In the genomic region with DNA sequence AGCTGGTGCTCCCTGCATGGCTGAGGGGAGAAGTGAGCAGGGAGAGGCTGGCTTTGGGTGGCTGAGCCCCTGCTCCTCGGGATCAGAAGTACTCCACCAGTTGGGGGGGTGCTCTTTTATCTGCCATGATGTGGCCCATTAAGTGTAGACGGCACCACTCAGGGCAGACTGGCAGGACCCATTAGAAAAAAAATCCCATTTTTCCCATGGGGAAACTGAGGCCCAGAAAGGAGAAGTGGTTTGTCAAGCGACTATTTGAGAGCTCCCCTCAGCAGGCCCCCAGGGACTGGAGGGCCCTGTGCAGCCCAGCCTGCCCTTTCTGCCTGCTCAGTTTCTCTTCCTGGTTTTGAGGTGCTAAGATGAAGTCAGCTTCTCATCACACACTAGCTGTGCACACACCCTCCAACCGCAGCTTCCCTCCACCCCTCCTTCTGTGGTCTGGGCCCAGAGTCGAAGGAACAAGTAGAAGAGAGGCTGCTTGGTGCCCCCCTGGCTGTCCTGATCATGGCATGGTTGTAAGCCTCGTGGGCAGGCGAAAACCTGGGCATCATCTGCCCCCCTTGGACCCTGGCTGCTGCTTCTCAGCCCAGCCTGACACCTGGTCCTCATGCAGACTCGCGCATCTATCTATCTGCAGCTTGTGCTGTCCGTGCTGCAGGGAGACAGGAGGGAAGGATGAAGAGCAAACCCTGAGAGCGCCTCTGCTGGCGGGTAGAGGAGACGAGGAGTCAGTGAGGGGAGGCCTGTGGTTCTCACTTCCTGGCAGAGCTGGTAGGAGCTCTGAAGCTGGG, we compare ENCODE assay signal across 9 cellular contexts. TPM values are rescaled to one million over a fixed set of nuclear protein-coding genes. Genes with fewer than 3 reads are reported as not detected.
A peak's percentile ranks its signal among the peaks of the same experiment; 100 is the strongest.
DNase-seq lines count a peak whose midpoint lies in the region; ATAC-seq lines count a peak whose summit lies in the region.
"Had no signal": no experiment of that assay in that cellular context is flagged by ENCODE, and none has a peak within 500 bp of the region (broad histone marks: within the 10 kb centered on the region; RNA-seq: fewer than 3 reads in every experiment).

No MANE protein-coding gene starts in this region.

- POLR2A ChIA-PET in T-cell (lab: Charles Lee) = interaction anchor here (0.5 to 1.9 kb wide), 8 partner anchors 8 to 82 kb away, joined by 3 to 15 read pairs (median 4); no protein-coding TSS in a partner anchor

- no peaks in the 10 kb centered on the region for H3K9me3 ChIP-seq in CD4-positive, CD25-positive, alpha-beta regulatory T cell (ENCODE audit: control insufficient read depth in 2 of 2, low read length in 2 of 2)
- no peaks in the 10 kb centered on the region for H3K9me3 ChIP-seq in adipocyte (ENCODE audit: control insufficient read depth, low read length)

- peak overlapping the region; percentile 95 for H3K27ac ChIP-seq in CD4-positive, CD25-positive, alpha-beta regulatory T cell (ENCODE audit: insufficient read depth, low read length, poor library complexity, severe bottlenecking)

- peak; percentile 79 to 81 for ATAC-seq in CD4-positive, CD25-positive, alpha-beta regulatory T cell (ENCODE audit: low read depth in 2 of 2)
- ATAC-seq in GM19452 (IDR thresholded peaks at IDR 0.05; ENCODE audit: unreplicated experiment) (peak; percentile 47), HG03565 (IDR thresholded peaks at IDR 0.05; ENCODE audit: unreplicated experiment) (peak; percentile 36), T-cell (replicated peaks in 1 of 4) (peak; percentile 76 to 81 (median 76)), left ventricle myocardium superior (peak; percentile 24)

- peaks cover 20% of the 10 kb centered on the region for H3K36me3 Mint-ChIP-seq in CD4-positive, CD25-positive, alpha-beta regulatory T cell
- peaks cover 14% of the 10 kb centered on the region for H3K36me3 Mint-ChIP-seq in T-cell

- H3K27me3 ChIP-seq in CD4-positive, CD25-positive, alpha-beta regulatory T cell (ENCODE audit: control insufficient read depth, insufficient read depth, low read length) = no peaks in the 10 kb centered on the region
- H3K27me3 ChIP-seq in adipocyte (replicated peaks; ENCODE audit: control insufficient read depth, insufficient read depth, low read length) = no peaks in the 10 kb centered on the region

- peaks cover 9% of the 10 kb centered on the region for H3K27me3 Mint-ChIP-seq in CD4-positive, CD25-positive, alpha-beta regulatory T cell
- H3K27me3 Mint-ChIP-seq in T-cell = no peaks in the 10 kb centered on the region

- intact Hi-C loops in left ventricle myocardium superior (cut with micrococcal nuclease) = no loop called here

- DNase-seq in CD4-positive, CD25-positive, alpha-beta regulatory T cell = peak; percentile 88 to 96 (median 96)
- peak; percentile 81 to 96 (median 90) for DNase-seq in T-cell
- DNase-seq in adipocyte (ENCODE audit: low read depth) = peak; percentile 64
- peak; percentile 73 for DNase-seq in left ventricle myocardium superior
- DNase-seq in stimulated activated CD4-positive, alpha-beta T cell treated with anti-CD3 and anti-CD28 coated beads, Interleukin-12 subunit alpha, Interleukin-12 subunit beta, amount 100 ng/mL, for 24 hours (ENCODE audit: low read depth in 2 of 2) = peak; percentile 80 to 87
- no peak for DNase-seq in NCI-H1417 treated with DMSO at 0.1 percent for 48 hours (lab: John Stamatoyannopoulos, UW)

- peaks cover 97% of the 10 kb centered on the region for H3K4me1 ChIP-seq in CD4-positive, CD25-positive, alpha-beta regulatory T cell (ENCODE audit: control insufficient read depth, insufficient read depth, low read length, poor library complexity, severe bottlenecking)
- H3K4me1 ChIP-seq in adipocyte (ENCODE audit: control insufficient read depth, insufficient read depth, low read length) = peaks cover 41% of the 10 kb centered on the region

- peak overlapping the region; percentile 89 to 98 (median 94) for H3K4me3 Mint-ChIP-seq in CD4-positive, CD25-positive, alpha-beta regulatory T cell
- H3K4me3 Mint-ChIP-seq in T-cell = peak overlapping the region; percentile 84 to 93 (median 93)

- CTCF ChIA-PET in T-cell (lab: Charles Lee) = interaction anchor here (0.5 to 3.3 kb wide), 21 partner anchors 10 to 656 kb away, joined by 3 to 93 read pairs (median 5); partner anchors contain the start of genes RPP25 (in 1 of the 2) and SCAMP5 (in 1 of the 2)

- no peaks in the 10 kb centered on the region for H3K9me3 Mint-ChIP-seq in CD4-positive, CD25-positive, alpha-beta regulatory T cell
- H3K9me3 Mint-ChIP-seq in T-cell = no peaks in the 10 kb centered on the region

- no peaks in the 10 kb centered on the region for H3K36me3 ChIP-seq in CD4-positive, CD25-positive, alpha-beta regulatory T cell (ENCODE audit: control insufficient read depth, insufficient read depth, low read length)
- H3K36me3 ChIP-seq in adipocyte (ENCODE audit: control insufficient read depth, insufficient read depth, low read length, severe bottlenecking) = no peaks in the 10 kb centered on the region

- H3K27ac Mint-ChIP-seq in CD4-positive, CD25-positive, alpha-beta regulatory T cell = peak overlapping the region; percentile 97 to 100 (median 99)
- H3K27ac Mint-ChIP-seq in T-cell = peak overlapping the region; percentile 99 to 100

- H3K4me3 ChIP-seq in CD4-positive, CD25-positive, alpha-beta regulatory T cell (ENCODE audit: low read depth, low read length) = peak overlapping the region; percentile 85
- H3K4me3 ChIP-seq in adipocyte (ENCODE audit: low read length) = no peak overlapping the region

- peaks cover 12 to 82% (median 47%) of the 10 kb centered on the region in 4 donors for H3K4me1 Mint-ChIP-seq in CD4-positive, CD25-positive, alpha-beta regulatory T cell
- H3K4me1 Mint-ChIP-seq in T-cell = peaks cover 86 to 90% (median 87%) of the 10 kb centered on the region in 3 donors

- H3K9ac ChIP-seq in adipocyte (ENCODE audit: low read length) = no peak overlapping the region

RNA-seq across cellular contexts. Expression of gene CSK, which starts 5.6 kb away (rescaled TPM):
- 257 TPM for total RNA-seq in CD4-positive, CD25-positive, alpha-beta regulatory T cell
- polyA plus RNA-seq in CD4-positive, CD25-positive, alpha-beta regulatory T cell = 100 to 1,000 TPM; 131 to 151 (median 141) TPM
- total RNA-seq in T-cell (100 to 1,000 TPM; 198 to 296 (median 271) TPM), left ventricle myocardium superior (45.8 TPM)

RNA-seq across cellular contexts. Expression of gene LMAN1L, which starts 25.2 kb away (rescaled TPM):
- total RNA-seq in CD4-positive, CD25-positive, alpha-beta regulatory T cell = not detected
- not detected for polyA plus RNA-seq in CD4-positive, CD25-positive, alpha-beta regulatory T cell
- 1 to 10 TPM in 1 of 5 donors, under 1 TPM in 4; 0.42 to 1.6 (median 0.44) TPM for total RNA-seq in T-cell
- total RNA-seq in left ventricle myocardium superior = 23.5 TPM

RNA-seq across cellular contexts. Expression of gene CYP1A2, which starts 38.8 kb away (rescaled TPM):
- not detected for total RNA-seq in CD4-positive, CD25-positive, alpha-beta regulatory T cell
- not detected for polyA plus RNA-seq in CD4-positive, CD25-positive, alpha-beta regulatory T cell
- total RNA-seq in T-cell = not detected
- total RNA-seq in left ventricle myocardium superior = not detected
- total RNA-seq: activated CD8-positive, alpha-beta memory T cell treated with anti-CD3 and anti-CD28 coated beads for 36 hours had no signal

RNA-seq across cellular contexts. Expression of gene CPLX3, which starts 39.0 kb away (rescaled TPM):
- 0.35 TPM for total RNA-seq in CD4-positive, CD25-positive, alpha-beta regulatory T cell
- polyA plus RNA-seq in CD4-positive, CD25-positive, alpha-beta regulatory T cell = not detected
- total RNA-seq in T-cell (under 1 TPM in 3 of 5 donors, not detected in 2; 0.16 to 0.50 (median 0.26) TPM), left ventricle myocardium superior (4.1 TPM)
- total RNA-seq: activated CD8-positive, alpha-beta memory T cell treated with anti-CD3 and anti-CD28 coated beads for 36 hours had no signal

RNA-seq across cellular contexts. Expression of gene ULK3, which starts 55.5 kb away (rescaled TPM):
- 54.4 TPM for total RNA-seq in CD4-positive, CD25-positive, alpha-beta regulatory T cell
- 10 to 100 TPM; 22.5 to 38.1 (median 34.7) TPM for polyA plus RNA-seq in CD4-positive, CD25-positive, alpha-beta regulatory T cell
- 100 to 1,000 TPM in 3 of 5 donors, 10 to 100 TPM in 2; 53.4 to 112 (median 101) TPM for total RNA-seq in T-cell
- total RNA-seq in left ventricle myocardium superior = 47.5 TPM

Comparison
In these comparisons a context has a peak if more than half of its experiments do, and no peak if none do; other contexts are left out.
1. ATAC-seq: peak in every context shown above with its lines; median percentile 80 in CD4-positive, CD25-positive, alpha-beta regulatory T cell; 76 in T-cell; 47 in GM19452; 36 in HG03565; 24 in left ventricle myocardium superior.